ENCODE assay signal across 8 cellular contexts in genomic region chr11:110349109-110349996, GRCh38. TPM values are rescaled to one million over a fixed set of nuclear protein-coding genes. Genes with fewer than 3 reads are reported as not detected.
DNase-seq lines count a peak whose midpoint lies in the region; ATAC-seq, FAIRE-seq and TF ChIP-seq lines count a peak whose summit lies in the region.

No MANE protein-coding gene starts in this region.

- TF ChIP-seq CTCF in OCI-LY3 (IDR thresholded peaks at IDR 0.05; ENCODE audit: low read depth, low read length), result peak; percentile 18; the same call in 1 of the 2 replicates
- no peak for TF ChIP-seq CTCF in K562 (IDR thresholded peaks at IDR 0.05 in 2 of 3, conservative IDR thresholded peaks at IDR 0.05 in 1 of 3; ENCODE audit: insufficient read depth in 2 of 3, low read depth in 1 of 3, low read length in 3 of 3)

- H2AFZ ChIP-seq in OCI-LY3 (ENCODE audit: low read depth, low read length) (peak overlapping the region; percentile 78), K562 (ENCODE audit: low read depth, low read length) (peak overlapping the region; percentile 32; the same call in 1 of the 2 replicates)

- H3K27me3 ChIP-seq in OCI-LY3 (ENCODE audit: low read depth, low read length) (no peaks in the 10 kb centered on the region), K562 (ENCODE audit: control insufficient read depth in 2 of 2, insufficient read depth in 2 of 2, low read length in 2 of 2) (no peaks in the 10 kb centered on the region; a peak in 2 of 5 replicates)

- H3K79me2 ChIP-seq in OCI-LY3 (ENCODE audit: low read length), result no peaks in the 10 kb centered on the region
- H3K79me2 ChIP-seq in K562 (ENCODE audit: control insufficient read depth, insufficient read depth, low read length), result no peaks in the 10 kb centered on the region

- TF ChIP-seq POLR2A in GM12891 (IDR thresholded peaks at IDR 0.05; ENCODE audit: low read depth, low read length) (peak; percentile 38; the same call in 1 of the 2 replicates), K562 (conservative IDR thresholded peaks at IDR 0.05) (no peak)

- intact Hi-C loops in K562 (cut with micrococcal nuclease), result no loop called here

- peaks cover 53% of the 10 kb centered on the region for H3K4me1 ChIP-seq in OCI-LY3 (ENCODE audit: low read length)
- H3K4me1 ChIP-seq in K562 (replicated peaks in 1 of 2; ENCODE audit: control insufficient read depth in 2 of 2, insufficient read depth in 2 of 2, low read length in 2 of 2), result no peaks in the 10 kb centered on the region; a peak in 1 of 5 replicates

- CTCF ChIA-PET in K562 (lab: Yijun Ruan, JAX; ENCODE audit: low intra/inter-chr PET ratio), result no interaction called here

- H3K27ac ChIP-seq in OCI-LY3 (ENCODE audit: low read length), result peak overlapping the region; percentile 85
- no peak overlapping the region for H3K27ac ChIP-seq in K562 (ENCODE audit: extremely low read depth, low read depth, low read length)

- H3K4me3 ChIP-seq in OCI-LY3 (ENCODE audit: low read length), result peak overlapping the region; percentile 60
- no peak overlapping the region for H3K4me3 ChIP-seq in K562

- H3K4me2 ChIP-seq in OCI-LY3 (ENCODE audit: low read length) (peak overlapping the region; percentile 83), K562 (ENCODE audit: insufficient read depth, low read length) (no peak overlapping the region)

- POLR2A ChIA-PET in K562 (lab: Yijun Ruan, JAX), result interaction anchor here (1.1 kb wide), 1 partner anchor 9 kb away, joined by 4 read pairs; no protein-coding TSS in a partner anchor

- H3K36me3 ChIP-seq in OCI-LY3 (replicated peaks; ENCODE audit: low read depth, low read length) (no peaks in the 10 kb centered on the region), K562 (ENCODE audit: control insufficient read depth, insufficient read depth, low read length) (no peaks in the 10 kb centered on the region)

- H3K9me3 ChIP-seq in OCI-LY3 (ENCODE audit: insufficient read depth, low read length), result no peaks in the 10 kb centered on the region
- no peaks in the 10 kb centered on the region for H3K9me3 ChIP-seq in K562 (replicated peaks; ENCODE audit: control insufficient read depth, insufficient read depth, low read depth, low read length)

- peak; percentile 29 for DNase-seq in GM12891 (ENCODE audit: insufficient read length, low spot score)
- DNase-seq in K562 (ENCODE audit: extremely low read depth in 1 of 4, low spot score in 3 of 4), result no peak
- DNase-seq in stimulated activated naive CD8-positive, alpha-beta T cell treated with anti-CD3 and anti-CD28 coated beads, Interleukin-15, Interleukin-2, amounts not matched to agents 100 U/mL and 50 U/mL, for 24 hours, result peak; percentile 80
- no peak for DNase-seq in NCI-H774 (lab: John Stamatoyannopoulos, UW)
- DNase-seq in NOMO-1 treated with DMSO at 0.1 percent for 48 hours (lab: John Stamatoyannopoulos, UW; ENCODE audit: unreplicated experiment), result no peak

- peak; percentile 81 for FAIRE-seq in GM12891 (lab: Jason Lieb, UNC)
- FAIRE-seq in K562 (lab: Jason Lieb, UNC), result no peak

- no peak for TF ChIP-seq RAD21 in K562 (CRISPR knock-in tag; conservative IDR thresholded peaks at IDR 0.05 in 1 of 2, IDR thresholded peaks at IDR 0.05 in 1 of 2)

- in situ Hi-C loops in K562 (cut with MboI), result no loop called here

- ATAC-seq in GM21717 (IDR thresholded peaks at IDR 0.05; ENCODE audit: unreplicated experiment) (peak; percentile 83), K562 (no peak; the same call in 2 of the 3 replicates), SK-N-SH treated with all-trans-retinoic acid at 6 μM for 48 hours (no peak)
- ATAC-seq in stimulated activated naive CD8-positive, alpha-beta T cell treated with anti-CD3 and anti-CD28 coated beads, Interleukin-15, Interleukin-2, amounts not matched to agents 100 U/mL and 50 U/mL, for 24 hours, result peak; percentile 83

- H3K9ac ChIP-seq in OCI-LY3 (ENCODE audit: low read length) (peak overlapping the region; percentile 53), K562 (ENCODE audit: insufficient read depth in 1 of 2, low read depth in 2 of 2, low read length in 2 of 2) (no peak overlapping the region)

- H3K9me1 ChIP-seq in K562 (ENCODE audit: control insufficient read depth, insufficient read depth, low read length), result no peaks in the 10 kb centered on the region

- WGBS in K562 (ENCODE audit: insufficient coverage, low coverage, missing lambda C conversion rate), result 52% methylated on average over 7 of the region's 7 CpGs

- H4K20me1 ChIP-seq in OCI-LY3 (ENCODE audit: insufficient read depth, low read length) (no peaks in the 10 kb centered on the region), K562 (replicated peaks; ENCODE audit: control insufficient read depth, insufficient read depth, low read length) (no peaks in the 10 kb centered on the region)

- TF ChIP-seq EP300 in K562 (IDR thresholded peaks at IDR 0.05; ENCODE audit: low read length), result no peak

- no TSS peak for BruUV-seq in K562 (replicated peaks; lab: Mats Ljungman, UMichigan)

TF ChIP-seq in GM12891, 5 proteins besides CTCF, POLR2A, EP300 and RAD21:
- TF ChIP-seq POU2F2 (IDR thresholded peaks at IDR 0.05; ENCODE audit: low read depth, low read length) (peak; percentile 88), TAF1 (IDR thresholded peaks at IDR 0.05; ENCODE audit: low read depth, low read length) (0 out of 2 replicates have a peak, but pooled peaks have one; percentile 13), POLR2AphosphoS5 (IDR thresholded peaks at IDR 0.05; ENCODE audit: low read depth, low read length) (no peak), PAX5 (IDR thresholded peaks at IDR 0.05; ENCODE audit: insufficient read depth, low read length, severe bottlenecking) (no peak), SPI1 (IDR thresholded peaks at IDR 0.05; ENCODE audit: low read depth, low read length) (no peak)
TF ChIP-seq in GM12891: peak in this region for 2.

TF ChIP-seq in K562, 482 proteins besides CTCF, POLR2A, EP300 and RAD21 (continues in another document):
- TF ChIP-seq C11orf30 (IDR thresholded peaks at IDR 0.05; ENCODE audit: low read depth) (no peak), ZNF395 (CRISPR knock-in tag; IDR thresholded peaks at IDR 0.05) (no peak)

TF ChIP-seq in SK-N-SH treated with all-trans-retinoic acid at 6 μM for 48 hours, 23 proteins besides CTCF, POLR2A, EP300 and RAD21:
- no peak for TF ChIP-seq ZNF70 (CRISPR knock-in tag; IDR thresholded peaks at IDR 0.05)
- no peak for TF ChIP-seq GLIS3 (CRISPR knock-in tag; IDR thresholded peaks at IDR 0.05)
- TF ChIP-seq ISL1 (CRISPR knock-in tag; IDR thresholded peaks at IDR 0.05), result no peak
- no peak for TF ChIP-seq ZFP30 (CRISPR knock-in tag; IDR thresholded peaks at IDR 0.05)
- no peak for TF ChIP-seq CSRNP3 (CRISPR knock-in tag; IDR thresholded peaks at IDR 0.05)
- TF ChIP-seq ZNF565 (CRISPR knock-in tag; conservative IDR thresholded peaks at IDR 0.05; ENCODE audit: low read depth), result no peak
- TF ChIP-seq CSDC2 (CRISPR knock-in tag; IDR thresholded peaks at IDR 0.05), result no peak
TF ChIP-seq in SK-N-SH treated with all-trans-retinoic acid at 6 μM for 48 hours: peak in this region for 0.

RNA-seq across cellular contexts. Expression of gene RDX, which starts 52.9 kb away (rescaled TPM):
- 30.1 TPM for polyA plus RNA-seq in GM12891 (2012; ENCODE audit: low read depth, missing spikeins)
- total RNA-seq in K562 (2011; cell fraction: chromatin; rRNA removed; ENCODE audit: low replicate concordance), result 20.0 and 102 TPM in 2 replicates
- total RNA-seq in K562 (2011; cell fraction: nucleolus; rRNA removed), result 10.2 and 12.4 TPM in 2 replicates
- 23.5 and 33.6 TPM in 2 replicates for total RNA-seq in K562 (2011; cell fraction: nucleoplasm; rRNA removed)
- total RNA-seq in K562 (2014; rRNA removed), result 35.6 and 37.4 TPM in 2 replicates
- 55.3 and 57.9 TPM in 2 replicates for total RNA-seq in K562 (2014; rRNA removed; fragmentation: Illumina TruSeq; extraction: Trizol)
- 61.7 and 64.8 TPM in 2 replicates for total RNA-seq in K562 (2015; rRNA removed; fragmentation: Illumina TruSeq; extraction: Trizol)
- 58.0 and 62.4 TPM in 2 replicates for total RNA-seq in K562 (2021)
- 52.2 and 62.1 TPM in 2 replicates for polyA plus RNA-seq in K562 (2011; rRNA removed)
- 6.3 and 18.3 TPM in 2 replicates for polyA plus RNA-seq in K562 (2011; cell fraction: cytosol; rRNA removed)
- polyA plus RNA-seq in K562 (2011; cell fraction: nucleus; rRNA removed), result 12.0 and 18.5 TPM in 2 replicates
- 43.7 and 55.2 TPM in 2 replicates for polyA plus RNA-seq in K562 (2012)
- polyA plus RNA-seq in K562 (2014; fragmentation: Illumina TruSeq; extraction: Trizol), result 50.0 and 54.3 TPM in 2 replicates
- 10 to 100 TPM; 51.4 to 54.0 TPM for polyA plus RNA-seq in K562 (2014; fragmentation: Nextera tagmentation; extraction: Ambion mirVana)
- 34.8 and 45.7 TPM in 2 replicates for polyA plus RNA-seq in K562 (2014; rRNA removed)
- polyA minus RNA-seq in K562 (2011; rRNA and poly(A)+ RNA removed), result 148 and 161 TPM in 2 replicates
- polyA minus RNA-seq in K562 (2011; cell fraction: cytosol; rRNA and poly(A)+ RNA removed), result 44.3 and 51.3 TPM in 2 replicates
- 15.6 and 30.8 TPM in 2 replicates for polyA minus RNA-seq in K562 (2011; cell fraction: nucleus; rRNA and poly(A)+ RNA removed)

Comparison
In these comparisons a context has a peak if more than half of its experiments do, and no peak if none do; other contexts are left out.
1. DNase-seq: peak in GM12891 (single experiment) and stimulated activated naive CD8-positive, alpha-beta T cell treated with anti-CD3 and anti-CD28 coated beads, Interleukin-15, Interleukin-2, amounts not matched to agents 100 U/mL and 50 U/mL, for 24 hours (single experiment); none in K562 (0 of 4), NCI-H774 (single experiment) and NOMO-1 treated with DMSO at 0.1 percent for 48 hours (single experiment).
2. ATAC-seq: peak in GM21717 (single experiment) and stimulated activated naive CD8-positive, alpha-beta T cell treated with anti-CD3 and anti-CD28 coated beads, Interleukin-15, Interleukin-2, amounts not matched to agents 100 U/mL and 50 U/mL, for 24 hours (single experiment); none in K562 (single experiment) and SK-N-SH treated with all-trans-retinoic acid at 6 μM for 48 hours (single experiment).